ENCODE assay signal across 1 cellular context in genomic region chr6:26324295-26324727, GRCh38.
TF ChIP-seq lines count a peak whose summit lies in the region.

No MANE protein-coding gene starts in this region.

TF ChIP-seq in HepG2, 621 proteins besides CTCF, POLR2A, EP300 and RAD21 (continued from another document and continues in another):
- TF ChIP-seq PAXIP1 (CRISPR knock-in tag; conservative IDR thresholded peaks at IDR 0.05) (0 out of 2 replicates have a peak, but pooled peaks have one; percentile 31), ZMYM2 (CRISPR knock-in tag; IDR thresholded peaks at IDR 0.05) (no peak), NFIB (CRISPR knock-in tag; IDR thresholded peaks at IDR 0.05; ENCODE audit: borderline replicate concordance) (no peak), JDP2 (CRISPR knock-in tag; IDR thresholded peaks at IDR 0.05; ENCODE audit: borderline replicate concordance) (no peak), HHEX (CRISPR knock-in tag; IDR thresholded peaks at IDR 0.05) (no peak), SOX5 (CRISPR knock-in tag; IDR thresholded peaks at IDR 0.05; ENCODE audit: borderline replicate concordance) (no peak; the same call in 1 of the 2 replicates), RARG (CRISPR knock-in tag; IDR thresholded peaks at IDR 0.05; ENCODE audit: low read depth) (no peak), RAD51 (IDR thresholded peaks at IDR 0.05; ENCODE audit: borderline replicate concordance) (no peak), ZNF460 (CRISPR knock-in tag; IDR thresholded peaks at IDR 0.05; ENCODE audit: borderline replicate concordance) (no peak), NPAS2 (CRISPR knock-in tag; IDR thresholded peaks at IDR 0.05; ENCODE audit: borderline replicate concordance) (no peak), NRL (CRISPR knock-in tag; IDR thresholded peaks at IDR 0.05; ENCODE audit: borderline replicate concordance) (no peak), LCORL (IDR thresholded peaks at IDR 0.05) (no peak), LCORL (CRISPR knock-in tag; IDR thresholded peaks at IDR 0.05) (peak; percentile 89), CENPX (CRISPR knock-in tag; IDR thresholded peaks at IDR 0.05) (no peak), HIC2 (CRISPR knock-in tag; IDR thresholded peaks at IDR 0.05; ENCODE audit: low read depth) (no peak), ZSCAN21 (CRISPR knock-in tag; IDR thresholded peaks at IDR 0.05; ENCODE audit: borderline replicate concordance) (0 out of 2 replicates have a peak, but pooled peaks have one; percentile 47), SIN3B (IDR thresholded peaks at IDR 0.05; ENCODE audit: low read length) (no peak), HMGXB4 (CRISPR knock-in tag; IDR thresholded peaks at IDR 0.05; ENCODE audit: borderline replicate concordance in 1 of 2, low read depth in 1 of 2) (peak; percentile 46 to 56; a peak in 2 of 4 replicates), MED1 (CRISPR knock-in tag; IDR thresholded peaks at IDR 0.05) (peak; percentile 40; the same call in 1 of the 2 replicates), SMYD3 (CRISPR knock-in tag; IDR thresholded peaks at IDR 0.05) (no peak), ZNF343 (CRISPR knock-in tag; IDR thresholded peaks at IDR 0.05) (no peak), ZNF274 (CRISPR knock-in tag; IDR thresholded peaks at IDR 0.05) (no peak), SRY (CRISPR knock-in tag; IDR thresholded peaks at IDR 0.05) (no peak), MTA1 (CRISPR knock-in tag; IDR thresholded peaks at IDR 0.05; ENCODE audit: borderline replicate concordance) (0 out of 2 replicates have a peak, but pooled peaks have one; percentile 13), HES4 (CRISPR knock-in tag; IDR thresholded peaks at IDR 0.05; ENCODE audit: borderline replicate concordance) (0 out of 2 replicates have a peak, but pooled peaks have one; percentile 11), HMGXB3 (CRISPR knock-in tag; IDR thresholded peaks at IDR 0.05; ENCODE audit: borderline replicate concordance) (no peak), FOXP4 (CRISPR knock-in tag; IDR thresholded peaks at IDR 0.05) (0 out of 2 replicates have a peak, but pooled peaks have one; percentile 45), HOXA7 (CRISPR knock-in tag; IDR thresholded peaks at IDR 0.05) (no peak), SMC3 (IDR thresholded peaks at IDR 0.05; ENCODE audit: low read length) (no peak), ZNF205 (CRISPR knock-in tag; IDR thresholded peaks at IDR 0.05) (no peak), ZFP90 (CRISPR knock-in tag; IDR thresholded peaks at IDR 0.05; ENCODE audit: borderline replicate concordance) (0 out of 2 replicates have a peak, but pooled peaks have one; percentile 15), MAFK (conservative IDR thresholded peaks at IDR 0.05 in 1 of 2, IDR thresholded peaks at IDR 0.05 in 1 of 2; ENCODE audit: low read length in 2 of 2) (peak; percentile 73 to 77), ZC3H4 (CRISPR knock-in tag; IDR thresholded peaks at IDR 0.05; ENCODE audit: borderline replicate concordance) (no peak)
- TF ChIP-seq, protein P1, sequence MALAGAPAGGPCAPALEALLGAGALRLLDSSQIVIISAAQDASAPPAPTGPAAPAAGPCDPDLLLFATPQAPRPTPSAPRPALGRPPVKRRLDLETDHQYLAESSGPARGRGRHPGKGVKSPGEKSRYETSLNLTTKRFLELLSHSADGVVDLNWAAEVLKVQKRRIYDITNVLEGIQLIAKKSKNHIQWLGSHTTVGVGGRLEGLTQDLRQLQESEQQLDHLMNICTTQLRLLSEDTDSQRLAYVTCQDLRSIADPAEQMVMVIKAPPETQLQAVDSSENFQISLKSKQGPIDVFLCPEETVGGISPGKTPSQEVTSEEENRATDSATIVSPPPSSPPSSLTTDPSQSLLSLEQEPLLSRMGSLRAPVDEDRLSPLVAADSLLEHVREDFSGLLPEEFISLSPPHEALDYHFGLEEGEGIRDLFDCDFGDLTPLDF (CRISPR knock-in tag; IDR thresholded peaks at IDR 0.05): peak; percentile 97
- TF ChIP-seq, protein P2, sequence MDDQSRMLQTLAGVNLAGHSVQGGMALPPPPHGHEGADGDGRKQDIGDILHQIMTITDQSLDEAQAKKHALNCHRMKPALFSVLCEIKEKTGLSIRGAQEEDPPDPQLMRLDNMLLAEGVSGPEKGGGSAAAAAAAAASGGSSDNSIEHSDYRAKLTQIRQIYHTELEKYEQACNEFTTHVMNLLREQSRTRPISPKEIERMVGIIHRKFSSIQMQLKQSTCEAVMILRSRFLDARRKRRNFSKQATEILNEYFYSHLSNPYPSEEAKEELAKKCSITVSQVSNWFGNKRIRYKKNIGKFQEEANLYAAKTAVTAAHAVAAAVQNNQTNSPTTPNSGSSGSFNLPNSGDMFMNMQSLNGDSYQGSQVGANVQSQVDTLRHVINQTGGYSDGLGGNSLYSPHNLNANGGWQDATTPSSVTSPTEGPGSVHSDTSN (CRISPR knock-in tag; IDR thresholded peaks at IDR 0.05; ENCODE audit: borderline replicate concordance): no peak
- TF ChIP-seq, protein P3, sequence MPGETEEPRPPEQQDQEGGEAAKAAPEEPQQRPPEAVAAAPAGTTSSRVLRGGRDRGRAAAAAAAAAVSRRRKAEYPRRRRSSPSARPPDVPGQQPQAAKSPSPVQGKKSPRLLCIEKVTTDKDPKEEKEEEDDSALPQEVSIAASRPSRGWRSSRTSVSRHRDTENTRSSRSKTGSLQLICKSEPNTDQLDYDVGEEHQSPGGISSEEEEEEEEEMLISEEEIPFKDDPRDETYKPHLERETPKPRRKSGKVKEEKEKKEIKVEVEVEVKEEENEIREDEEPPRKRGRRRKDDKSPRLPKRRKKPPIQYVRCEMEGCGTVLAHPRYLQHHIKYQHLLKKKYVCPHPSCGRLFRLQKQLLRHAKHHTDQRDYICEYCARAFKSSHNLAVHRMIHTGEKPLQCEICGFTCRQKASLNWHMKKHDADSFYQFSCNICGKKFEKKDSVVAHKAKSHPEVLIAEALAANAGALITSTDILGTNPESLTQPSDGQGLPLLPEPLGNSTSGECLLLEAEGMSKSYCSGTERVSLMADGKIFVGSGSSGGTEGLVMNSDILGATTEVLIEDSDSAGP (CRISPR knock-in tag; IDR thresholded peaks at IDR 0.05; ENCODE audit: borderline replicate concordance): 0 out of 2 replicates have a peak, but pooled peaks have one; percentile 22
- TF ChIP-seq, protein P4, sequence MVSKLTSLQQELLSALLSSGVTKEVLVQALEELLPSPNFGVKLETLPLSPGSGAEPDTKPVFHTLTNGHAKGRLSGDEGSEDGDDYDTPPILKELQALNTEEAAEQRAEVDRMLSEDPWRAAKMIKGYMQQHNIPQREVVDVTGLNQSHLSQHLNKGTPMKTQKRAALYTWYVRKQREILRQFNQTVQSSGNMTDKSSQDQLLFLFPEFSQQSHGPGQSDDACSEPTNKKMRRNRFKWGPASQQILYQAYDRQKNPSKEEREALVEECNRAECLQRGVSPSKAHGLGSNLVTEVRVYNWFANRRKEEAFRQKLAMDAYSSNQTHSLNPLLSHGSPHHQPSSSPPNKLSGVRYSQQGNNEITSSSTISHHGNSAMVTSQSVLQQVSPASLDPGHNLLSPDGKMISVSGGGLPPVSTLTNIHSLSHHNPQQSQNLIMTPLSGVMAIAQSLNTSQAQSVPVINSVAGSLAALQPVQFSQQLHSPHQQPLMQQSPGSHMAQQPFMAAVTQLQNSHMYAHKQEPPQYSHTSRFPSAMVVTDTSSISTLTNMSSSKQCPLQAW (CRISPR knock-in tag; IDR thresholded peaks at IDR 0.05): peak; percentile 38; the same call in 1 of the 2 replicates
- TF ChIP-seq, protein P5, sequence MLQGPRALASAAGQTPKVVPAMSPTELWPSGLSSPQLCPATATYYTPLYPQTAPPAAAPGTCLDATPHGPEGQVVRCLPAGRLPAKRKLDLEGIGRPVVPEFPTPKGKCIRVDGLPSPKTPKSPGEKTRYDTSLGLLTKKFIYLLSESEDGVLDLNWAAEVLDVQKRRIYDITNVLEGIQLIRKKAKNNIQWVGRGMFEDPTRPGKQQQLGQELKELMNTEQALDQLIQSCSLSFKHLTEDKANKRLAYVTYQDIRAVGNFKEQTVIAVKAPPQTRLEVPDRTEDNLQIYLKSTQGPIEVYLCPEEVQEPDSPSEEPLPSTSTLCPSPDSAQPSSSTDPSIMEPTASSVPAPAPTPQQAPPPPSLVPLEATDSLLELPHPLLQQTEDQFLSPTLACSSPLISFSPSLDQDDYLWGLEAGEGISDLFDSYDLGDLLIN (CRISPR knock-in tag; IDR thresholded peaks at IDR 0.05; ENCODE audit: borderline replicate concordance): peak; percentile 91; the same call in 1 of the 2 replicates
